Comparison of ENCODE assay signal across 7 cellular contexts in genomic region chr10:129031233-129032150, GRCh38.
DNase-seq lines count a peak whose midpoint lies in the region; ATAC-seq and TF ChIP-seq lines count a peak whose summit lies in the region.

No MANE protein-coding gene starts in this region.

- no peak overlapping the region for H3K27ac Mint-ChIP-seq in HFFc6
- H3K27ac Mint-ChIP-seq in glutamatergic neuron (ENCODE audit: unreplicated experiment) = peak overlapping the region; percentile 36

- H3K36me3 Mint-ChIP-seq in HFFc6 (ENCODE audit: low read depth) (no peaks in the 10 kb centered on the region), glutamatergic neuron (ENCODE audit: unreplicated experiment) (no peaks in the 10 kb centered on the region)

- H3K4me3 ChIP-seq in GM06990 (replicated peaks; ENCODE audit: low read depth, low read length) = no peak overlapping the region

- H3K9me3 Mint-ChIP-seq in HFFc6 (peaks cover 7% of the 10 kb centered on the region; the same call in 1 of the 2 replicates), glutamatergic neuron (ENCODE audit: unreplicated experiment) (no peaks in the 10 kb centered on the region)

- no peak for ATAC-seq in GM21619 (IDR thresholded peaks at IDR 0.05; ENCODE audit: unreplicated experiment)

- no peaks in the 10 kb centered on the region for H3K36me3 ChIP-seq in GM06990 (ENCODE audit: control insufficient read depth, insufficient read depth, low read length)

- no peaks in the 10 kb centered on the region for H3K27me3 ChIP-seq in GM06990 (replicated peaks; ENCODE audit: control insufficient read depth, insufficient read depth, low read length)

- DNase-seq in GM06990 (ENCODE audit: extremely low read depth, insufficient read length) (peak; percentile 9), HFFc6 (no peak), NOMO-1 treated with DMSO at 0.1 percent for 48 hours (lab: John Stamatoyannopoulos, UW; ENCODE audit: unreplicated experiment) (peak; percentile 71), activated T-helper 1 cell treated with Interleukin-2 at 50 U/mL for 16 hours (ENCODE audit: low read depth) (peak; percentile 6), glutamatergic neuron (peak; percentile 87), putamen (ENCODE audit: low spot score) (peak; percentile 20)

- no peaks in the 10 kb centered on the region for H3K4me1 Mint-ChIP-seq in HFFc6 (ENCODE audit: low read depth)
- H3K4me1 Mint-ChIP-seq in glutamatergic neuron (ENCODE audit: low read depth, unreplicated experiment) = peaks cover 72% of the 10 kb centered on the region

- peak; percentile 84 for TF ChIP-seq CTCF in GM06990 (IDR thresholded peaks at IDR 0.05; ENCODE audit: insufficient read depth, low read length, poor library complexity, severe bottlenecking)
- peak; percentile 75 for TF ChIP-seq CTCF in HFFc6 (IDR thresholded peaks at IDR 0.05)
- peak; percentile 84 for TF ChIP-seq CTCF in glutamatergic neuron (IDR thresholded peaks at IDR 0.05; ENCODE audit: partially characterized antibody, unreplicated experiment)

- H3K4me3 Mint-ChIP-seq in HFFc6 (no peak overlapping the region), glutamatergic neuron (ENCODE audit: unreplicated experiment) (peak overlapping the region; percentile 14)

- no peaks in the 10 kb centered on the region for H3K27me3 Mint-ChIP-seq in HFFc6 (ENCODE audit: insufficient read depth)
- H3K27me3 Mint-ChIP-seq in glutamatergic neuron (ENCODE audit: unreplicated experiment) = no peaks in the 10 kb centered on the region
